ENCODE assay signal across 8 cellular contexts in the genomic region with DNA sequence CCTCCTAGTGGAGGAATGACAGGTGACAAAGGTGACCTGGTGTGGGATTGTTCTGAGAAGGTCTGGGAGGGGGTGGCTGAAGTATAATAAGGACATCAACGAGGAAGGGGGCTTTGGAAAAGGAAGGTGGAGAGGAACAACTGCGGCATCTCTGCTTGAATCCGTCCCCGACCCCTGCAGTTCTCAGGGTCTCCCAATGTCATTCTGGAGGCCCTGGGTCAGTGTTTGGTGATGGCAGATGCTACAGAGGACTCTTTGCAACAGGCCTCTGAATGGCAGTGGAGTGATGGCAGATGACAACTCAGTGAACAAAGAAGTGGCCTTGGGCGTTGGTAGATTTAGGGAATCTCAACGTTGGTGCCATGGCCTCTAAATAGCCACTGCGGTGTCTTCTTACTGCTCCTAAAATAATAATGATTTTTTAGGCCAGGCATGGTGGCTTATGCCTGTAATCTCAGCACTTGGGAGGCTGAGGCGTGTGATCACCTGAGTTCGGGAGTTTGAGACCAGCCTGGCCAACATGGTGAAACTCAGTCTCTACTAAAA. TPM values are rescaled to one million over a fixed set of nuclear protein-coding genes. Genes with fewer than 3 reads are reported as not detected.
DNase-seq lines count a peak whose midpoint lies in the region; ATAC-seq and TF ChIP-seq lines count a peak whose summit lies in the region.

No MANE protein-coding gene starts in this region.

- no peaks in the 10 kb centered on the region for H3K9me3 ChIP-seq in iPS-18a (ENCODE audit: control insufficient read depth, low read depth, low read length)
- no peaks in the 10 kb centered on the region for H3K9me3 ChIP-seq in stomach

- 77 to 90% (median 87%) methylated on average over 9 of the region's 9 CpGs for WGBS in stomach, 5 donors

- no peak overlapping the region for H3K9ac ChIP-seq in iPS-18a (ENCODE audit: low read length)

- peaks cover 9% of the 10 kb centered on the region for H3K4me1 Mint-ChIP-seq in T-helper 1 cell treated with Interleukin-12 subunit alpha and Interleukin-12 subunit beta and Interleukin-4 antibody, amounts not matched to agents 30 μg/mL and 1 μg/mL, for 36 hours (ENCODE audit: low read depth)
- H3K4me1 Mint-ChIP-seq in activated CD8-positive, alpha-beta T cell treated with anti-CD3 and anti-CD28 coated beads, Interleukin-2, amount 10 ng/mL, durations not matched to agents 7 days and 5 days (ENCODE audit: low read depth), result peaks cover 18% of the 10 kb centered on the region

- H3K27me3 ChIP-seq in iPS-18a (ENCODE audit: control insufficient read depth, insufficient read depth, low read length) (no peaks in the 10 kb centered on the region), stomach (no peaks in the 10 kb centered on the region)

- intact Hi-C loops in stomach (cut with DNase I; ENCODE audit: low total_unique reads), result no loop called here

- POLR2A ChIA-PET in activated CD8-positive, alpha-beta T cell treated with anti-CD3 and anti-CD28 coated beads, Interleukin-2, amount 10 ng/mL, durations not matched to agents 7 days and 5 days (lab: Charles Lee), result interaction anchor here (0.6 kb wide), 1 partner anchor 9 kb away, joined by 3 read pairs; no protein-coding TSS in a partner anchor

- peaks cover 11% of the 10 kb centered on the region for H3K36me3 Mint-ChIP-seq in T-helper 1 cell treated with Interleukin-12 subunit alpha and Interleukin-12 subunit beta and Interleukin-4 antibody, amounts not matched to agents 30 μg/mL and 1 μg/mL, for 36 hours (ENCODE audit: low read depth)
- peaks cover 18% of the 10 kb centered on the region for H3K36me3 Mint-ChIP-seq in activated CD8-positive, alpha-beta T cell treated with anti-CD3 and anti-CD28 coated beads, Interleukin-2, amount 10 ng/mL, durations not matched to agents 7 days and 5 days (ENCODE audit: low read depth)

- H3K4me3 ChIP-seq in iPS-18a (ENCODE audit: low read length) (peak overlapping the region; percentile 66), stomach (peak overlapping the region; percentile 71 to 94 (median 93))

- TF ChIP-seq POLR2A in stomach (IDR thresholded peaks at IDR 0.05), result no peak
- TF ChIP-seq POLR2A in GM18505 (IDR thresholded peaks at IDR 0.05; ENCODE audit: borderline replicate concordance, extremely low read depth, insufficient read depth, insufficient read length), result no peak

- DNase-seq in T-helper 1 cell, result no peak
- no peak for DNase-seq in activated CD8-positive, alpha-beta T cell treated with anti-CD3 and anti-CD28 coated beads, Interleukin-2, amount 10 ng/mL, durations not matched to agents 7 days and 5 days
- no peak for DNase-seq in stomach
- no peak for DNase-seq in hypothalamus (lab: John Stamatoyannopoulos, UW)
- no peak for DNase-seq in DMS153 (lab: John Stamatoyannopoulos, UW)

- H3K27me3 Mint-ChIP-seq in T-helper 1 cell treated with Interleukin-12 subunit alpha and Interleukin-12 subunit beta and Interleukin-4 antibody, amounts not matched to agents 30 μg/mL and 1 μg/mL, for 36 hours (ENCODE audit: low read depth), result no peaks in the 10 kb centered on the region
- no peaks in the 10 kb centered on the region for H3K27me3 Mint-ChIP-seq in activated CD8-positive, alpha-beta T cell treated with anti-CD3 and anti-CD28 coated beads, Interleukin-2, amount 10 ng/mL, durations not matched to agents 7 days and 5 days (ENCODE audit: low read depth)

- no peak for TF ChIP-seq EP300 in stomach (IDR thresholded peaks at IDR 0.05)

- no peak for ATAC-seq in activated CD8-positive, alpha-beta T cell treated with anti-CD3 and anti-CD28 coated beads, Interleukin-2, amount 10 ng/mL, durations not matched to agents 7 days and 5 days
- ATAC-seq in GM18505 (IDR thresholded peaks at IDR 0.05; ENCODE audit: unreplicated experiment), result no peak

- TF ChIP-seq CTCF in stomach (IDR thresholded peaks at IDR 0.05), result no peak

- H3K9me3 Mint-ChIP-seq in T-helper 1 cell treated with Interleukin-12 subunit alpha and Interleukin-12 subunit beta and Interleukin-4 antibody, amounts not matched to agents 30 μg/mL and 1 μg/mL, for 36 hours, result no peaks in the 10 kb centered on the region
- no peaks in the 10 kb centered on the region for H3K9me3 Mint-ChIP-seq in activated CD8-positive, alpha-beta T cell treated with anti-CD3 and anti-CD28 coated beads, Interleukin-2, amount 10 ng/mL, durations not matched to agents 7 days and 5 days (ENCODE audit: insufficient read depth)

- H3K36me3 ChIP-seq in iPS-18a (ENCODE audit: control insufficient read depth, low read depth, low read length) (peaks cover 4% of the 10 kb centered on the region), stomach (peaks cover 32 to 38% (median 37%) of the 10 kb centered on the region in 4 donors)

- peak overlapping the region; percentile 90 for H3K4me3 Mint-ChIP-seq in T-helper 1 cell treated with Interleukin-12 subunit alpha and Interleukin-12 subunit beta and Interleukin-4 antibody, amounts not matched to agents 30 μg/mL and 1 μg/mL, for 36 hours
- peak overlapping the region; percentile 79 for H3K4me3 Mint-ChIP-seq in activated CD8-positive, alpha-beta T cell treated with anti-CD3 and anti-CD28 coated beads, Interleukin-2, amount 10 ng/mL, durations not matched to agents 7 days and 5 days

- peaks cover 8% of the 10 kb centered on the region for H3K4me1 ChIP-seq in iPS-18a (ENCODE audit: control insufficient read depth, low read depth, low read length)
- H3K4me1 ChIP-seq in stomach, result peaks cover 8 to 30% (median 28%) of the 10 kb centered on the region in 4 donors

- peak overlapping the region; percentile 81 for H3K27ac Mint-ChIP-seq in T-helper 1 cell treated with Interleukin-12 subunit alpha and Interleukin-12 subunit beta and Interleukin-4 antibody, amounts not matched to agents 30 μg/mL and 1 μg/mL, for 36 hours
- peak overlapping the region; percentile 62 for H3K27ac Mint-ChIP-seq in activated CD8-positive, alpha-beta T cell treated with anti-CD3 and anti-CD28 coated beads, Interleukin-2, amount 10 ng/mL, durations not matched to agents 7 days and 5 days

- CTCF ChIA-PET in activated CD8-positive, alpha-beta T cell treated with anti-CD3 and anti-CD28 coated beads, Interleukin-2, amount 10 ng/mL, durations not matched to agents 7 days and 5 days (lab: Charles Lee), result interaction anchor here (0.9 to 2.8 kb wide), 4 partner anchors 11 to 318 kb away, joined by 3 to 23 read pairs (median 8); no protein-coding TSS in a partner anchor

- H3K27ac ChIP-seq in iPS-18a (ENCODE audit: low read length), result no peak overlapping the region
- peak overlapping the region in 3 of 5 donors; percentile 85 to 93 (median 89) for H3K27ac ChIP-seq in stomach

RNA-seq across cellular contexts. Expression of gene ENGASE, which starts 1.3 kb away (rescaled TPM):
- 10 to 100 TPM; 38.2 to 41.1 TPM for total RNA-seq in activated CD8-positive, alpha-beta T cell treated with anti-CD3 and anti-CD28 coated beads, Interleukin-2, amount 10 ng/mL, durations not matched to agents 7 days and 5 days
- 100 to 1,000 TPM in 1 of 5 donors, 10 to 100 TPM in 4; 33.8 to 505 (median 65.9) TPM for total RNA-seq in stomach
- 10 to 100 TPM in 2 of 3 donors, 1 to 10 TPM in 1; 6.6 to 23.8 (median 20.1) TPM for polyA plus RNA-seq in stomach

RNA-seq across cellular contexts. Expression of gene C1QTNF1, which starts 52.0 kb away (rescaled TPM):
- not detected for total RNA-seq in activated CD8-positive, alpha-beta T cell treated with anti-CD3 and anti-CD28 coated beads, Interleukin-2, amount 10 ng/mL, durations not matched to agents 7 days and 5 days
- 10 to 100 TPM in 3 of 5 donors, 1 to 10 TPM in 2; 6.4 to 20.3 (median 10.1) TPM for total RNA-seq in stomach
- 10 to 100 TPM in 2 of 3 donors, 1 to 10 TPM in 1; 2.9 to 18.2 (median 15.3) TPM for polyA plus RNA-seq in stomach

Comparison
In these comparisons a context has a peak if more than half of its experiments do, and no peak if none do; other contexts are left out.
1. RNA of gene C1QTNF1, which starts 52.0 kb away (total RNA-seq): 6.4 to 20.3 TPM in stomach; not detected in activated CD8-positive, alpha-beta T cell treated with anti-CD3 and anti-CD28 coated beads, Interleukin-2, amount 10 ng/mL, durations not matched to agents 7 days and 5 days; every median in the first group is over 4 times any median in the second.